In the genomic region with DNA sequence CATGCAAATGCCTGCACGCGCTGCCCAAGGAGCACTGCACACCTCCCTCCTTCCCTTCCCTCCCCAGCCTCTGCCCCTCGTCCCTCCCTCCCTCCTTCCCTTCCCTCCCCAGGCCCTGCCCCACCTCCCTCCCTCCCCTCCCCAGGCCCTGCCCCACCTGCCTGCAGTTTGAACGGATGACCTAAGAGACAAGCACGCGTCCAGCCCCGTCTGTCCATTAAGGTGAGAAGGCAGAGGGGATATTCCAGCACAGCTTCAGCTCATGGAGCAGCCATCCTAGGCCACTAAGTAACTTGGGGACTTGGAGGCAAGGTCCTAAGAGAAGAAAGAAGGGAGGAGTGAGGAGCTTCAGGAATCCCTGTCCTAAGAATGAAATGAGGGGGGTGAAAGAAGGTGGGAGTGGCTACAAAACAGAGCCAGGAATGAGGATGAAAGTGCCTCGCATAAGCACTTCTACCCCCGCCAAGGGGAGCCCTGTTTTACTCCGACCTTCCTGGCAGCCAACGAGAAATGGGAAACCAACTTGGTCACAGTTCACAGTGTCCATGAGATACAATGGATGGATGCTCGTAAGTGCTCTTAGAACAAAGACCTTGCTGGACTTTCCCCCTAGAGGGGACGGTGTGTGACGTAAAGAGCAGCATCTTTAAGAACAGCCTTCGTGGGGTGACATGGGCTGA, we compare ENCODE assay signal across 20 cellular contexts. TPM values are rescaled to one million over a fixed set of nuclear protein-coding genes. Genes with fewer than 3 reads are reported as not detected.
DNase-seq lines count a peak whose midpoint lies in the region; ATAC-seq lines count a peak whose summit lies in the region.
"Had no signal": no experiment of that assay in that cellular context is flagged by ENCODE, and none has a peak within 500 bp of the region (broad histone marks: within the 10 kb centered on the region; RNA-seq: fewer than 3 reads in every experiment).

No MANE protein-coding gene starts in this region.

- peaks cover 44% of the 10 kb centered on the region for H3K4me1 ChIP-seq in HUES6 (ENCODE audit: control insufficient read depth, insufficient read depth, low read length)
- peaks cover 10% of the 10 kb centered on the region for H3K4me1 ChIP-seq in NT2/D1 (ENCODE audit: insufficient read depth, insufficient read length)
- H3K4me1 ChIP-seq: BE2C had no signal

- peak; percentile 71 for ATAC-seq in left colon
- no peak for ATAC-seq in GM19324 (IDR thresholded peaks at IDR 0.05; ENCODE audit: low FRiP score, unreplicated experiment)
- no peak for ATAC-seq in HG03175 (IDR thresholded peaks at IDR 0.05; ENCODE audit: unreplicated experiment)
- ATAC-seq: K562, T-cell had no signal

- H3K9ac ChIP-seq in HUES6 (ENCODE audit: low read length) (no peak overlapping the region), NT2/D1 (ENCODE audit: insufficient read length, low read depth) (no peak overlapping the region)

- intact Hi-C loops in left colon (cut with DNase I, micrococcal nuclease) = no loop called here

- H3K9me3 ChIP-seq in HUES6 (ENCODE audit: control insufficient read depth, insufficient read depth, low read depth, low read length) (no peaks in the 10 kb centered on the region), NT2/D1 (ENCODE audit: insufficient read depth, low read length) (no peaks in the 10 kb centered on the region)
- H3K9me3 ChIP-seq: BE2C, Peyer's patch, SJCRH30 had no signal

- no peak overlapping the region for H3K27ac ChIP-seq in HUES6 (ENCODE audit: low read depth, low read length)
- H3K27ac ChIP-seq: Peyer's patch, SJCRH30 had no signal

- H3K4me3 ChIP-seq in HUES6 (ENCODE audit: low read depth, low read length) (0 out of 2 replicates have a peak overlapping the region, but pooled peaks have one; percentile 4), NT2/D1 (ENCODE audit: insufficient read length, low read depth) (peak overlapping the region; percentile 8)
- H3K4me3 ChIP-seq: K562, Peyer's patch, SJCRH30 had no signal

- peaks cover 55% of the 10 kb centered on the region for H3K27me3 ChIP-seq in HUES6 (ENCODE audit: control insufficient read depth, insufficient read depth, low read length)
- peaks cover 29% of the 10 kb centered on the region for H3K27me3 ChIP-seq in NT2/D1 (ENCODE audit: insufficient read depth, insufficient read length)
- H3K27me3 ChIP-seq: BE2C, Peyer's patch had no signal

- H3K36me3 ChIP-seq in HUES6 (ENCODE audit: control insufficient read depth, insufficient read depth, low read length) (no peaks in the 10 kb centered on the region), NT2/D1 (ENCODE audit: insufficient read depth, insufficient read length, low read length) (no peaks in the 10 kb centered on the region)
- H3K36me3 ChIP-seq: BE2C, Peyer's patch, SJCRH30 had no signal

- DNase-seq in NT2/D1 (ENCODE audit: low read depth, low spot score) (no peak), left colon (peak in 1 of 2 donors; percentile 23), mucosa of gallbladder (ENCODE audit: low spot score) (no peak), HuH-7.5 (ENCODE audit: low spot score) (no peak)
- DNase-seq: BE2C, EL, HCEC 1CT, NCI-H1092 treated with DMSO at 0.1 percent for 48 hours, NCI-H1436 treated with DMSO at 0.1 percent for 48 hours, NCI-H1930, NCI-H82, Peyer's patch, SJCRH30, T-cell had no signal

RNA-seq across cellular contexts. Expression of a gene that starts 21.3 kb away (rescaled TPM):
- total RNA-seq in left colon = 100 to 1,000 TPM; 164 to 178 TPM
- 108 TPM for total RNA-seq in mucosa of gallbladder

RNA-seq across cellular contexts. Expression of a gene that starts 49.9 kb away (rescaled TPM):
- total RNA-seq in left colon (1 to 10 TPM in 1 of 2 donors, not detected in 1; 1.9 TPM), mucosa of gallbladder (5.3 TPM)
- total RNA-seq: NCI-H460, OCI-LY7 had no signal
